Comparison of ENCODE assay signal across 28 cellular contexts in genomic region chr17:6243186-6243585, GRCh38.
"Had no signal": no experiment of that assay in that cellular context is flagged by ENCODE, and none has a peak within 500 bp of the region (broad histone marks: within the 10 kb centered on the region; RNA-seq: fewer than 3 reads in every experiment).

No MANE protein-coding gene starts in this region.

- H3K27me3 ChIP-seq: ovary, right lobe of liver, thyroid gland, tibial nerve, vagina had no signal

- H3K9me3 ChIP-seq: ovary, psoas muscle, right lobe of liver, sigmoid colon, stomach, thoracic aorta, thyroid gland, upper lobe of right lung, vagina had no signal

- H2AFZ ChIP-seq: parathyroid adenoma had no signal

- H3K79me2 ChIP-seq: parathyroid adenoma had no signal

- H3K4me3 Mint-ChIP-seq: naive thymus-derived CD4-positive, alpha-beta T cell; natural killer cell; nephron; stimulated activated effector memory CD8-positive, alpha-beta T cell treated with anti-CD3 and anti-CD28 coated beads, Interleukin-12 subunit alpha, Interleukin-12 subunit beta, amount 100 ng/mL, for 72 hours; stimulated activated naive B cell treated with anti-CD40 and anti-IgM and Interleukin-4, amounts not matched to agents 10 μg/mL and 1 μg/mL and 100 μg/mL, for 72 hours; stimulated activated naive CD8-positive, alpha-beta T cell treated with anti-CD3 and anti-CD28 coated beads, Interleukin-15, Interleukin-2, amounts not matched to agents 100 ng/mL and 50 ng/mL, for 24 hours had no signal

- DNase-seq: naive thymus-derived CD4-positive, alpha-beta T cell; natural killer cell; occipital lobe; ovary; posterior cingulate gyrus; psoas muscle; right cardiac atrium; right lobe of liver; sigmoid colon; small intestine; stimulated activated CD4-positive, alpha-beta T cell treated with anti-CD3 and anti-CD28 coated beads, Interleukin-15, amount 100 ng/mL, for 24 hours; stimulated activated CD4-positive, alpha-beta T cell treated with anti-CD3 and anti-CD28 coated beads, Interleukin-2, amount 100 ng/mL, for 24 hours; stimulated activated CD4-positive, alpha-beta T cell treated with anti-CD3 and anti-CD28 coated beads, Interleukin-2, amount 100 ng/mL, for 48 hours; stimulated activated CD4-positive, alpha-beta T cell treated with anti-CD3 and anti-CD28 coated beads, Interleukin-4, amount 100 ng/mL, for 24 hours; stimulated activated naive B cell treated with anti-CD40 and anti-IgM and Interleukin-4, amounts not matched to agents 10 μg/mL and 1 μg/mL and 100 μg/mL, for 72 hours; stimulated activated naive CD4-positive, alpha-beta T cell treated with Interleukin-2 at 50 U/mL for 16 hours; stomach; thyroid gland; trophoblast cell; upper lobe of right lung had no signal

- H3K27ac ChIP-seq: ovary, parathyroid adenoma, psoas muscle, right lobe of liver, sigmoid colon, stomach, thoracic aorta, thyroid gland, tibial nerve, upper lobe of right lung, vagina had no signal

- H3K36me3 ChIP-seq: ovary, right lobe of liver, sigmoid colon, stomach, thoracic aorta, thyroid gland, tibial nerve, upper lobe of right lung, vagina had no signal

- H3K9ac ChIP-seq: parathyroid adenoma had no signal

- H3K36me3 Mint-ChIP-seq: naive thymus-derived CD4-positive, alpha-beta T cell; natural killer cell; stimulated activated effector memory CD8-positive, alpha-beta T cell treated with anti-CD3 and anti-CD28 coated beads, Interleukin-12 subunit alpha, Interleukin-12 subunit beta, amount 100 ng/mL, for 72 hours; stimulated activated naive B cell treated with anti-CD40 and anti-IgM and Interleukin-4, amounts not matched to agents 10 μg/mL and 1 μg/mL and 100 μg/mL, for 72 hours had no signal

- H3K4me1 ChIP-seq: parathyroid adenoma, psoas muscle, right lobe of liver, sigmoid colon, stomach, thyroid gland, tibial nerve, upper lobe of right lung, vagina had no signal

- H3K4me3 ChIP-seq: ovary, psoas muscle, right lobe of liver, sigmoid colon, stomach, thoracic aorta, thyroid gland, tibial nerve, upper lobe of right lung, vagina had no signal

- ATAC-seq: naive thymus-derived CD4-positive, alpha-beta T cell; natural killer cell; psoas muscle; right cardiac atrium; right lobe of liver; stimulated activated effector memory CD8-positive, alpha-beta T cell treated with anti-CD3 and anti-CD28 coated beads, Interleukin-12 subunit alpha, Interleukin-12 subunit beta, amount 100 ng/mL, for 72 hours; stimulated activated naive B cell treated with anti-CD40 and anti-IgM and Interleukin-4, amounts not matched to agents 10 μg/mL and 1 μg/mL and 100 μg/mL, for 72 hours; upper lobe of right lung had no signal

- H3K9me3 Mint-ChIP-seq: natural killer cell; nephron; stimulated activated effector memory CD8-positive, alpha-beta T cell treated with anti-CD3 and anti-CD28 coated beads, Interleukin-12 subunit alpha, Interleukin-12 subunit beta, amount 100 ng/mL, for 72 hours; stimulated activated naive CD8-positive, alpha-beta T cell treated with anti-CD3 and anti-CD28 coated beads, Interleukin-15, Interleukin-2, amounts not matched to agents 100 ng/mL and 50 ng/mL, for 24 hours had no signal

- H3K27ac Mint-ChIP-seq: naive thymus-derived CD4-positive, alpha-beta T cell; natural killer cell; nephron; progenitor cell of endocrine pancreas; stimulated activated effector memory CD8-positive, alpha-beta T cell treated with anti-CD3 and anti-CD28 coated beads, Interleukin-12 subunit alpha, Interleukin-12 subunit beta, amount 100 ng/mL, for 72 hours; stimulated activated naive B cell treated with anti-CD40 and anti-IgM and Interleukin-4, amounts not matched to agents 10 μg/mL and 1 μg/mL and 100 μg/mL, for 72 hours; stimulated activated naive CD8-positive, alpha-beta T cell treated with anti-CD3 and anti-CD28 coated beads, Interleukin-15, Interleukin-2, amounts not matched to agents 100 ng/mL and 50 ng/mL, for 24 hours had no signal

- H3K4me1 Mint-ChIP-seq: naive thymus-derived CD4-positive, alpha-beta T cell; natural killer cell; nephron; stimulated activated effector memory CD8-positive, alpha-beta T cell treated with anti-CD3 and anti-CD28 coated beads, Interleukin-12 subunit alpha, Interleukin-12 subunit beta, amount 100 ng/mL, for 72 hours; stimulated activated naive B cell treated with anti-CD40 and anti-IgM and Interleukin-4, amounts not matched to agents 10 μg/mL and 1 μg/mL and 100 μg/mL, for 72 hours had no signal
